29 cellular contexts compared by ENCODE assay signal in genomic region chrX:146259207-146259606, GRCh38.
"Had no signal": no experiment of that assay in that cellular context is flagged by ENCODE, and none has a peak within 500 bp of the region (broad histone marks: within the 10 kb centered on the region; RNA-seq: fewer than 3 reads in every experiment).

No MANE protein-coding gene starts in this region.

- H3K9me3 ChIP-seq: stomach, suprapubic skin, testis, thoracic aorta, thyroid gland, tibial artery, tibial nerve, transverse colon, upper lobe of left lung, upper lobe of right lung, uterus, vagina had no signal

- FAIRE-seq: urothelium cell line had no signal

- H3K27me3 Mint-ChIP-seq: stimulated activated memory B cell treated with anti-CD40 and anti-IgM and Interleukin-4, amounts not matched to agents 10 μg/mL and 1 μg/mL and 100 μg/mL, for 72 hours; stimulated activated naive B cell treated with anti-CD40 and anti-IgM and Interleukin-4, amounts not matched to agents 10 μg/mL and 1 μg/mL and 100 μg/mL, for 72 hours; stimulated activated naive CD8-positive, alpha-beta T cell treated with anti-CD3 and anti-CD28 coated beads, Interleukin-15, amount 100 ng/mL, for 72 hours; stimulated activated naive CD8-positive, alpha-beta T cell treated with anti-CD3 and anti-CD28 coated beads, Interleukin-15, Interleukin-2, amounts not matched to agents 100 ng/mL and 50 ng/mL, for 24 hours; type B pancreatic cell had no signal

- H3K4me3 ChIP-seq: stomach, suprapubic skin, testis, thoracic aorta, thyroid gland, tibial artery, tibial nerve, transverse colon, upper lobe of left lung, upper lobe of right lung, uterus, vagina had no signal

- H3K27ac Mint-ChIP-seq: stimulated activated effector memory CD8-positive, alpha-beta T cell treated with anti-CD3 and anti-CD28 coated beads, Interleukin-12 subunit alpha, Interleukin-12 subunit beta, amount 100 ng/mL, for 72 hours; stimulated activated memory B cell treated with anti-CD40 and anti-IgM and Interleukin-4, amounts not matched to agents 10 μg/mL and 1 μg/mL and 100 μg/mL, for 72 hours; stimulated activated naive B cell treated with anti-CD40 and anti-IgM and Interleukin-4, amounts not matched to agents 10 μg/mL and 1 μg/mL and 100 μg/mL, for 72 hours; stimulated activated naive CD8-positive, alpha-beta T cell treated with anti-CD3 and anti-CD28 coated beads, Interleukin-15, amount 100 ng/mL, for 72 hours; stimulated activated naive CD8-positive, alpha-beta T cell treated with anti-CD3 and anti-CD28 coated beads, Interleukin-15, Interleukin-2, amounts not matched to agents 100 ng/mL and 50 ng/mL, for 24 hours; type B pancreatic cell had no signal

- H3K36me3 Mint-ChIP-seq: stimulated activated effector memory CD8-positive, alpha-beta T cell treated with anti-CD3 and anti-CD28 coated beads, Interleukin-12 subunit alpha, Interleukin-12 subunit beta, amount 100 ng/mL, for 72 hours; stimulated activated memory B cell treated with anti-CD40 and anti-IgM and Interleukin-4, amounts not matched to agents 10 μg/mL and 1 μg/mL and 100 μg/mL, for 72 hours; stimulated activated naive B cell treated with anti-CD40 and anti-IgM and Interleukin-4, amounts not matched to agents 10 μg/mL and 1 μg/mL and 100 μg/mL, for 72 hours; type B pancreatic cell had no signal

- H3K4me3 Mint-ChIP-seq: stimulated activated effector memory CD8-positive, alpha-beta T cell treated with anti-CD3 and anti-CD28 coated beads, Interleukin-12 subunit alpha, Interleukin-12 subunit beta, amount 100 ng/mL, for 72 hours; stimulated activated memory B cell treated with anti-CD40 and anti-IgM and Interleukin-4, amounts not matched to agents 10 μg/mL and 1 μg/mL and 100 μg/mL, for 72 hours; stimulated activated naive B cell treated with anti-CD40 and anti-IgM and Interleukin-4, amounts not matched to agents 10 μg/mL and 1 μg/mL and 100 μg/mL, for 72 hours; stimulated activated naive CD8-positive, alpha-beta T cell treated with anti-CD3 and anti-CD28 coated beads, Interleukin-15, amount 100 ng/mL, for 72 hours; stimulated activated naive CD8-positive, alpha-beta T cell treated with anti-CD3 and anti-CD28 coated beads, Interleukin-15, Interleukin-2, amounts not matched to agents 100 ng/mL and 50 ng/mL, for 24 hours; type B pancreatic cell had no signal

- H3K27ac ChIP-seq: stomach, suprapubic skin, testis, thoracic aorta, thyroid gland, tibial artery, tibial nerve, transverse colon, upper lobe of left lung, upper lobe of right lung, uterus, vagina had no signal

- H3K27me3 ChIP-seq: stomach, suprapubic skin, testis, thyroid gland, tibial artery, tibial nerve, transverse colon, upper lobe of left lung, upper lobe of right lung, uterus, vagina had no signal

- H3K9me3 Mint-ChIP-seq: stimulated activated naive CD8-positive, alpha-beta T cell treated with anti-CD3 and anti-CD28 coated beads, Interleukin-15, amount 100 ng/mL, for 72 hours; type B pancreatic cell had no signal

- ATAC-seq: stimulated activated effector memory CD8-positive, alpha-beta T cell treated with anti-CD3 and anti-CD28 coated beads, Interleukin-12 subunit alpha, Interleukin-12 subunit beta, amount 100 ng/mL, for 72 hours; stimulated activated memory B cell treated with anti-CD40 and anti-IgM and Interleukin-4, amounts not matched to agents 10 μg/mL and 1 μg/mL and 100 μg/mL, for 72 hours; stimulated activated naive B cell treated with anti-CD40 and anti-IgM and Interleukin-4, amounts not matched to agents 10 μg/mL and 1 μg/mL and 100 μg/mL, for 72 hours; stimulated activated naive CD8-positive, alpha-beta T cell treated with anti-CD3 and anti-CD28 coated beads, Interleukin-15, amount 100 ng/mL, for 72 hours; stimulated activated naive CD8-positive, alpha-beta T cell treated with anti-CD3 and anti-CD28 coated beads, Interleukin-15, Interleukin-2, amounts not matched to agents 100 U/mL and 50 U/mL, for 24 hours; upper lobe of right lung had no signal

- H3K36me3 ChIP-seq: stomach, suprapubic skin, thoracic aorta, thyroid gland, tibial artery, tibial nerve, transverse colon, upper lobe of left lung, upper lobe of right lung, uterus, vagina had no signal

- DNase-seq: stimulated activated CD4-positive, alpha-beta T cell treated with anti-CD3 and anti-CD28 coated beads, Interleukin-2, amount 100 ng/mL, for 48 hours; stimulated activated CD4-positive, alpha-beta T cell treated with anti-CD3 and anti-CD28 coated beads, Interleukin-4, amount 100 ng/mL, for 1 hour; stimulated activated CD4-positive, alpha-beta T cell treated with anti-CD3 and anti-CD28 coated beads, Interleukin-4, amount 100 ng/mL, for 24 hours; stimulated activated CD4-positive, alpha-beta T cell treated with anti-CD3 and anti-CD28 coated beads, Interleukin-4, amount 100 ng/mL, for 4 hours; stimulated activated CD8-positive, alpha-beta memory T cell treated with anti-CD3 and anti-CD28 coated beads, Interleukin-4, amount 100 ng/mL, for 48 hours; stimulated activated naive B cell treated with anti-CD40 and anti-IgM and Interleukin-4, amounts not matched to agents 10 μg/mL and 1 μg/mL and 100 μg/mL, for 72 hours; stimulated activated naive CD4-positive, alpha-beta T cell; stimulated activated naive CD4-positive, alpha-beta T cell treated with Interleukin-2 at 50 U/mL for 16 hours; stimulated activated naive CD8-positive, alpha-beta T cell treated with anti-CD3 and anti-CD28 coated beads, Interleukin-15, amount 100 ng/mL, for 72 hours; stimulated activated naive CD8-positive, alpha-beta T cell treated with anti-CD3 and anti-CD28 coated beads, Interleukin-15, Interleukin-2, amounts not matched to agents 100 U/mL and 50 U/mL, for 24 hours; stomach; substantia nigra; testis; thyroid gland; tibial artery; transverse colon; trophoblast cell; upper lobe of right lung; uterus had no signal

- H3K4me1 Mint-ChIP-seq: stimulated activated effector memory CD8-positive, alpha-beta T cell treated with anti-CD3 and anti-CD28 coated beads, Interleukin-12 subunit alpha, Interleukin-12 subunit beta, amount 100 ng/mL, for 72 hours; stimulated activated memory B cell treated with anti-CD40 and anti-IgM and Interleukin-4, amounts not matched to agents 10 μg/mL and 1 μg/mL and 100 μg/mL, for 72 hours; stimulated activated naive B cell treated with anti-CD40 and anti-IgM and Interleukin-4, amounts not matched to agents 10 μg/mL and 1 μg/mL and 100 μg/mL, for 72 hours; stimulated activated naive CD8-positive, alpha-beta T cell treated with anti-CD3 and anti-CD28 coated beads, Interleukin-15, amount 100 ng/mL, for 72 hours had no signal

- H3K4me1 ChIP-seq: stomach, suprapubic skin, testis, thyroid gland, tibial artery, tibial nerve, transverse colon, upper lobe of left lung, upper lobe of right lung, uterus, vagina had no signal
